ENCODE assay signal across 8 cellular contexts in genomic region chr4:24584175-24584850, GRCh38. TPM values are rescaled to one million over a fixed set of nuclear protein-coding genes. Genes with fewer than 3 reads are reported as not detected.
A peak's percentile ranks its signal among the peaks of the same experiment; 100 is the strongest.
DNase-seq lines count a peak whose midpoint lies in the region; ATAC-seq and TF ChIP-seq lines count a peak whose summit lies in the region.

Gene DHX15, minus strand, starts transcription at chr4:24584554. Its CDS starts 161 bp downstream, at chr4:24584393.

- intact Hi-C loops in mammary epithelial cell (cut with micrococcal nuclease) = loop anchor here (1.0 to 10.0 kb wide), 4 partner anchors 14 to 330 kb away; partner anchors contain the start of gene CCDC149

- H3K9me3 ChIP-seq in WERI-Rb-1 (ENCODE audit: severe bottlenecking) (no peaks in the 10 kb centered on the region), mammary epithelial cell (replicated peaks; ENCODE audit: insufficient read depth, low read length) (no peaks in the 10 kb centered on the region), iPS-18c (ENCODE audit: control insufficient read depth, insufficient read depth, low read length) (no peaks in the 10 kb centered on the region), skeletal muscle tissue (ENCODE audit: control insufficient read depth in 3 of 3, low read length in 3 of 3) (no peaks in the 10 kb centered on the region)

- ATAC-seq in GM18870 (IDR thresholded peaks at IDR 0.05; ENCODE audit: unreplicated experiment) (peak; percentile 75), HG03135 (IDR thresholded peaks at IDR 0.05; ENCODE audit: unreplicated experiment) (peak; percentile 87)

- H3K9ac ChIP-seq in mammary epithelial cell (ENCODE audit: insufficient read depth, low read length) (peak within 1 kb of the TSS; percentile 99), skeletal muscle tissue (ENCODE audit: low read depth in 1 of 3, low read length in 3 of 3) (peak within 1 kb of the TSS; percentile 98 to 99 (median 99))

- dilution Hi-C loops in mammary epithelial cell (cut with HindIII; ENCODE audit: low sequenced_read_pairs) = no loop called here

- H2AFZ ChIP-seq in mammary epithelial cell (ENCODE audit: low read depth, low read length) = peak within 1 kb of the TSS; percentile 96

- H4K20me1 ChIP-seq in mammary epithelial cell (ENCODE audit: insufficient read depth, low read length) = peaks cover 19% of the 10 kb centered on the region

- H3K27me3 ChIP-seq in WERI-Rb-1 (ENCODE audit: insufficient read depth, low read depth, severe bottlenecking) (no peaks in the 10 kb centered on the region), mammary epithelial cell (ENCODE audit: insufficient read depth, low read length) (no peaks in the 10 kb centered on the region), skeletal muscle tissue (ENCODE audit: control insufficient read depth in 3 of 3, insufficient read depth in 3 of 3, low read length in 3 of 3) (no peaks in the 10 kb centered on the region)

- in situ Hi-C loops in ACHN (cut with HindIII; ENCODE audit: low pct_ligation_motif_present, low pct_unique_long_range_greater_than_20kb, low sequenced_read_pairs) (no loop called here), mammary epithelial cell (cut with MboI; ENCODE audit: low sequenced_read_pairs in 2 of 2) (no loop called here)

- peak within 1 kb of the TSS; percentile 97 for H3K4me2 ChIP-seq in mammary epithelial cell (ENCODE audit: insufficient read depth, low read depth, low read length)

- 0% methylated on average over 7 of the region's 54 CpGs for WGBS in mammary epithelial cell (ENCODE audit: low coverage, missing lambda C conversion rate)

- H3K4me3 ChIP-seq in WERI-Rb-1 (ENCODE audit: low read depth, low read length) (peak within 1 kb of the TSS; percentile 97), mammary epithelial cell (replicated peaks in 1 of 3; ENCODE audit: insufficient read depth in 1 of 3, low read depth in 2 of 3, low read length in 3 of 3) (peak within 1 kb of the TSS; percentile 59 to 92 (median 74)), iPS-18c (ENCODE audit: insufficient read depth, low read depth, low read length) (peak within 1 kb of the TSS; percentile 94), skeletal muscle tissue (ENCODE audit: low read length in 3 of 3) (peak within 1 kb of the TSS; percentile 90 to 98 (median 97))

- H3K36me3 ChIP-seq in WERI-Rb-1 = peaks cover 43% of the 10 kb centered on the region
- H3K36me3 ChIP-seq in mammary epithelial cell (ENCODE audit: insufficient read depth, low read length) = peaks cover 7% of the 10 kb centered on the region
- no peaks in the 10 kb centered on the region for H3K36me3 ChIP-seq in skeletal muscle tissue (ENCODE audit: control insufficient read depth in 3 of 3, insufficient read depth in 3 of 3, low read length in 3 of 3)

- peaks cover 54% of the 10 kb centered on the region for H3K79me2 ChIP-seq in mammary epithelial cell (ENCODE audit: insufficient read depth, low read length)

- CTCF ChIA-PET in mammary epithelial cell (lab: Charles Lee; ENCODE audit: low non-redundant PET) = no interaction called here

- TSS peak; percentile 18 for BruUV-seq in mammary epithelial cell (replicated peaks; lab: Mats Ljungman, UMichigan)

- H3K4me1 ChIP-seq in mammary epithelial cell (ENCODE audit: insufficient read depth, low read length) (no peaks in the 10 kb centered on the region), skeletal muscle tissue (ENCODE audit: control insufficient read depth in 3 of 3, insufficient read depth in 3 of 3, low read length in 3 of 3) (peaks cover 18 to 29% (median 26%) of the 10 kb centered on the region in 3 donors)

- no peak for TF ChIP-seq CTCF in WERI-Rb-1 (IDR thresholded peaks at IDR 0.05; ENCODE audit: low read depth, low read length)
- peak in 1 of 2 donors; percentile 1 for TF ChIP-seq CTCF in mammary epithelial cell (conservative IDR thresholded peaks at IDR 0.05 in 1 of 2, IDR thresholded peaks at IDR 0.05 in 1 of 2; ENCODE audit: extremely low read depth in 1 of 2, insufficient read depth in 1 of 2, low read depth in 1 of 2, low read length in 2 of 2)

- peak; percentile 95 for DNase-seq in ACHN
- DNase-seq in NCI-H2196 treated with DMSO at 0.1 percent for 48 hours (lab: John Stamatoyannopoulos, UW; ENCODE audit: unreplicated experiment) = peak; percentile 89
- DNase-seq in WERI-Rb-1 = peak; percentile 96
- DNase-seq in mammary epithelial cell = peak; percentile 96

- H3K27ac ChIP-seq in WERI-Rb-1 (peak within 1 kb of the TSS; percentile 99), mammary epithelial cell (ENCODE audit: insufficient read depth, low read depth, low read length) (peak within 1 kb of the TSS; percentile 96), skeletal muscle tissue (ENCODE audit: low read depth, low read length) (peak within 1 kb of the TSS; percentile 99)

RNA-seq across cellular contexts. Expression of gene DHX15, which starts in this region (rescaled TPM):
- total RNA-seq in mammary epithelial cell (100 to 1,000 TPM; 113 to 135 TPM), skeletal muscle tissue (165 TPM)
- polyA plus RNA-seq in mammary epithelial cell = 102 TPM
- polyA minus RNA-seq in mammary epithelial cell = 84.2 TPM

Comparison
In these comparisons a context has a peak if more than half of its experiments do, and no peak if none do; other contexts are left out.
1. Peak in every context shown above with its lines: DNase-seq, ATAC-seq, H3K4me3 ChIP-seq and H3K27ac ChIP-seq.